ENCODE assay signal across 16 cellular contexts in genomic region chr3:31240466-31240865, GRCh38.
"Had no signal": no experiment of that assay in that cellular context is flagged by ENCODE, and none has a peak within 500 bp of the region (broad histone marks: within the 10 kb centered on the region; RNA-seq: fewer than 3 reads in every experiment).

No MANE protein-coding gene starts in this region.

- H3K36me3 ChIP-seq: brain microvascular endothelial cell, neutrophil, tibial artery had no signal

- H3K9me3 Mint-ChIP-seq: activated B cell treated with CpG ODN at 0.5 μM for 24 hours; naive thymus-derived CD8-positive, alpha-beta T cell; stimulated activated naive B cell treated with anti-CD40 and anti-IgM and Interleukin-4, amounts not matched to agents 10 μg/mL and 1 μg/mL and 100 μg/mL, for 72 hours had no signal

- ATAC-seq: foreskin keratinocyte; naive thymus-derived CD8-positive, alpha-beta T cell; stimulated activated naive B cell treated with anti-CD40 and anti-IgM and Interleukin-4, amounts not matched to agents 10 μg/mL and 1 μg/mL and 100 μg/mL, for 72 hours had no signal

- H2AFZ ChIP-seq: parathyroid adenoma had no signal

- H3K9ac ChIP-seq: parathyroid adenoma had no signal

- DNase-seq: activated B cell treated with CpG ODN at 0.5 μM for 24 hours; activated CD4-positive, alpha-beta T cell treated with anti-CD3 and anti-CD28 coated beads, Interleukin-2, amount 50 U/mL, for 1 hour; activated CD8-positive, alpha-beta memory T cell treated with anti-CD3 and anti-CD28 coated beads for 24 hours; brain microvascular endothelial cell; cortex of kidney; effector CD8-positive, alpha-beta T cell; foreskin keratinocyte; glutamatergic neuron; mesenchymal stem cell; naive thymus-derived CD8-positive, alpha-beta T cell; retina; stimulated activated CD4-positive, alpha-beta T cell treated with anti-CD3 and anti-CD28 coated beads, Interleukin-4, amount 100 ng/mL, for 1 hour; stimulated activated naive B cell treated with anti-CD40 and anti-IgM and Interleukin-4, amounts not matched to agents 10 μg/mL and 1 μg/mL and 100 μg/mL, for 72 hours; tibial artery had no signal

- H3K27me3 Mint-ChIP-seq: naive thymus-derived CD8-positive, alpha-beta T cell had no signal

- H3K27ac ChIP-seq: brain microvascular endothelial cell, foreskin keratinocyte, neutrophil, parathyroid adenoma, tibial artery had no signal

- H3K4me1 Mint-ChIP-seq: activated B cell treated with CpG ODN at 0.5 μM for 24 hours had no signal

- H3K36me3 Mint-ChIP-seq: naive thymus-derived CD8-positive, alpha-beta T cell; stimulated activated naive B cell treated with anti-CD40 and anti-IgM and Interleukin-4, amounts not matched to agents 10 μg/mL and 1 μg/mL and 100 μg/mL, for 72 hours had no signal

- H3K27ac Mint-ChIP-seq: activated B cell treated with CpG ODN at 0.5 μM for 24 hours; naive thymus-derived CD8-positive, alpha-beta T cell; stimulated activated naive B cell treated with anti-CD40 and anti-IgM and Interleukin-4, amounts not matched to agents 10 μg/mL and 1 μg/mL and 100 μg/mL, for 72 hours had no signal

- H3K9me3 ChIP-seq: neutrophil, tibial artery had no signal

- H3K4me1 ChIP-seq: parathyroid adenoma had no signal

- H3K4me3 Mint-ChIP-seq: activated B cell treated with CpG ODN at 0.5 μM for 24 hours; naive thymus-derived CD8-positive, alpha-beta T cell; stimulated activated naive B cell treated with anti-CD40 and anti-IgM and Interleukin-4, amounts not matched to agents 10 μg/mL and 1 μg/mL and 100 μg/mL, for 72 hours had no signal

- H3K79me2 ChIP-seq: parathyroid adenoma had no signal

- H3K4me3 ChIP-seq: tibial artery had no signal

- H3K27me3 ChIP-seq: brain microvascular endothelial cell, foreskin keratinocyte, neutrophil, tibial artery had no signal
